In the genomic region with DNA sequence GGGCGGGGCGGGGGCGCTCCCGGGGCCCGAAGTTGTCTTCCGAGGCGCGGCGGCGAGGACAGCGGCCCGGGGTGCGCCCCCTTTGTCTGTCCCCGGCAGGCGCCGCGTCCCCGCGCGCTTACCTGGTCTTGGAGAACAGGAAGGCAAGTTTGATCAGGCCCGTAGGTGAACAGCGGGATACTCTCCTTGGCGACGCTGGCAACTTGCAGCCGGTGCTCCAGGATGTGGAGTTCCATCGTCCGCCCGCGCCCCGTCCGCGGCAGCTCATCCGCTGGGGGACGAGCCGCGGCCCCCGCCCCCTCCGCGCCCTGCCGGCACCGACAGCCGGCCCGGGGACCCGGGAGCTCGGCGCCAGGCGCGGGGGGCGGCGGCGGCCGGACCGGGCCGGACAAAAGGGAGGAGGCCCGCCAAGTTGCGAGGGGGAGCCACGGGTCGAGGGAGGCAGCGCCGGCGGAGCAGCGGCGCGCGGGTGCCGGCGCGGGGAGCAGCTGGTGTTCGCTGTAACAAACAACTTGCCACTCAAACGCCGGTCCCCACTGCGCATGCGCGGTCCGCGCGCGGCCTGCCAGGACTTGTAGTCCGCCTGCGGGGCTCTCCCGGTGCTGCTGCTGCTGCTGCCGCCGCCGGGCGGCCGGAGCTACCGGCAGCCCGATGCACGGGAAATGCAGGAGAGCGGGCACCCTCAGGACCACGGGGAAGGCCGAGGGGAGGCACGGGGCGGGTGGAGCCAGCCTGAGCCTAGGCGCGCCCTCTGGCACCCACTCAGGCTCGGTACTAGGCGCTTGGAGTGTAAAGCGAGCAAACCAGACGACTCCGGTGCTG, we compare ENCODE assay signal across 8 cellular contexts. TPM values are rescaled to one million over a fixed set of nuclear protein-coding genes. Genes with fewer than 3 reads are reported as not detected.
A peak's percentile ranks its signal among the peaks of the same experiment; 100 is the strongest.
DNase-seq lines count a peak whose midpoint lies in the region; ATAC-seq and TF ChIP-seq lines count a peak whose summit lies in the region.

No MANE protein-coding gene starts in this region.

- peak; percentile 98 for DNase-seq in CD14-positive monocyte (ENCODE audit: low spot score)
- peak; percentile 97 for DNase-seq in NCI-H69 (lab: John Stamatoyannopoulos, UW)
- DNase-seq in activated CD4-positive, alpha-beta T cell treated with anti-CD3 and anti-CD28 coated beads, Interleukin-2, amount 50 U/mL, for 48 hours = peak; percentile 98
- DNase-seq in dorsolateral prefrontal cortex = peak; percentile 97 to 100 (median 99)
- DNase-seq in lower leg skin (ENCODE audit: low spot score in 2 of 2) = peak; percentile 97 to 99
- peak; percentile 97 to 99 for DNase-seq in stimulated activated CD4-positive, alpha-beta T cell treated with anti-CD3 and anti-CD28 coated beads, Interleukin-4, amount 100 ng/mL, for 4 hours

- ATAC-seq in GM19351 (IDR thresholded peaks at IDR 0.05; ENCODE audit: unreplicated experiment) = peak; percentile 89
- peak; percentile 83 for ATAC-seq in HG03520 (IDR thresholded peaks at IDR 0.05; ENCODE audit: unreplicated experiment)

- peaks cover 25% of the 10 kb centered on the region for H3K4me1 Mint-ChIP-seq in CD14-positive monocyte

- H3K4me3 Mint-ChIP-seq in CD14-positive monocyte = peak overlapping the region; percentile 75 to 82

- TF ChIP-seq POLR2A in lower leg skin (IDR thresholded peaks at IDR 0.05) = no peak

- TF ChIP-seq CTCF in CD14-positive monocyte (IDR thresholded peaks at IDR 0.05) (no peak), dorsolateral prefrontal cortex (IDR thresholded peaks at IDR 0.05 in 54 of 56, conservative IDR thresholded peaks at IDR 0.05 in 2 of 56; ENCODE audit: low read depth in 1 of 56, partially characterized antibody in 56 of 56) (peak in 52 of 56 donors; percentile 21 to 68 (median 48)), lower leg skin (IDR thresholded peaks at IDR 0.05) (no peak)

- H3K36me3 Mint-ChIP-seq in CD14-positive monocyte = peaks cover 1 to 3% of the 10 kb centered on the region in 2 donors

- peak overlapping the region; percentile 40 to 96 (median 91) for H3K27ac ChIP-seq in dorsolateral prefrontal cortex

- H3K4me3 ChIP-seq in dorsolateral prefrontal cortex (peak overlapping the region; percentile 42 to 82 (median 73)), lower leg skin (ENCODE audit: low read depth, poor library complexity, severe bottlenecking) (peak overlapping the region; percentile 52)

- peak overlapping the region in 1 of 7 donors; percentile 53 for H3K27ac Mint-ChIP-seq in CD14-positive monocyte

- intact Hi-C loops in CD14-positive monocyte (cut with micrococcal nuclease) (loop anchor here (10.0 kb wide), 1 partner anchor 73 kb away; no protein-coding TSS in a partner anchor), dorsolateral prefrontal cortex (cut with DNase I) (no loop called here), lower leg skin (cut with DNase I; ENCODE audit: low total_unique reads) (no loop called here)

- H3K9me3 Mint-ChIP-seq in CD14-positive monocyte = peaks cover 0 to 2% (median 0%) of the 10 kb centered on the region in 7 donors

- H3K27me3 Mint-ChIP-seq in CD14-positive monocyte (ENCODE audit: low read depth in 3 of 3) = peaks cover 13 to 25% (median 19%) of the 10 kb centered on the region in 3 donors

- no peaks in the 10 kb centered on the region for H3K27me3 ChIP-seq in dorsolateral prefrontal cortex

- WGBS in lower leg skin, 2 donors = 0 to 2% methylated on average over 6 to 29 of the region's 101 CpGs

RNA-seq across cellular contexts. Expression of a gene that starts 35.6 kb away (rescaled TPM):
- polyA plus RNA-seq in CD14-positive monocyte = 1 to 10 TPM in 1 of 2 donors, under 1 TPM in 1; 0.58 to 1.2 TPM
- under 1 TPM in 2 of 120 experiments, not detected in 118; 0.25 to 0.30 TPM for total RNA-seq in dorsolateral prefrontal cortex
- total RNA-seq in lower leg skin = not detected

RNA-seq across cellular contexts. Expression of a gene that starts 52.2 kb away (rescaled TPM):
- polyA plus RNA-seq in CD14-positive monocyte = under 1 TPM; 0.27 to 0.38 TPM
- total RNA-seq in dorsolateral prefrontal cortex (1 to 10 TPM in 5 of 120 experiments, under 1 TPM in 4, not detected in 111; 0.36 to 2.3 (median 1.4) TPM), lower leg skin (under 1 TPM in 2 of 4 donors, not detected in 2; 0.13 to 0.51 TPM)

Comparison
In these comparisons a context has a peak if more than half of its experiments do, and no peak if none do; other contexts are left out.
1. Peak in every context shown above with its lines: DNase-seq, ATAC-seq, H3K4me3 ChIP-seq and H3K27ac ChIP-seq.
2. CTCF ChIP-seq: peak in dorsolateral prefrontal cortex (52 of 56); none in CD14-positive monocyte (single experiment) and lower leg skin (0 of 3).
3. intact Hi-C loops: an anchor here in CD14-positive monocyte (10.0 kb wide); none called in dorsolateral prefrontal cortex and lower leg skin.